27 cellular contexts compared by ENCODE assay signal in the genomic region with DNA sequence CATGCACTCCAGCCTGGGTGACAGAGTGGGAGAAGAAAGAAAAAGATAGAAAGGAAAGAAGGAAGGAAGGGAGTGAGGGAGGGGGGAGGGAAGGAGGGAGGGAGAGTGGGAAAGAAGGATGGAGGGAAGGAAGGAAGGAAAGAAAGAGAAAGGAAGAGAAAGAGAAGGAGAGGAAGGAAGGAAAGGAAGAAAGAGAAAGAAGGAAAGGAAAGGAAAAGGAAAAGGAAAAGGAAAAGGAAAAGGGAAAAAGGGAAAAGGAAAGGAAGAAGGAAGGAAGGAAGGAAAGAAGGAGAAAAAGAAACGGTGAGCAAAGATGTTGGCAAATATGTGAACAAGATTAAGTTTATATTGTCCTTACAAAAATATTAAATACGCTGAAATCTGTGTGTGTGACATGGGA. TPM values are rescaled to one million over a fixed set of nuclear protein-coding genes. Genes with fewer than 3 reads are reported as not detected.
"Had no signal": no experiment of that assay in that cellular context is flagged by ENCODE, and none has a peak within 500 bp of the region (broad histone marks: within the 10 kb centered on the region; RNA-seq: fewer than 3 reads in every experiment).

No MANE protein-coding gene starts in this region.

- FAIRE-seq: urothelium cell line had no signal

- H3K27ac ChIP-seq: stomach, suprapubic skin, testis, thoracic aorta, thyroid gland, tibial artery, tibial nerve, transverse colon, upper lobe of left lung, upper lobe of right lung, uterus, vagina had no signal

- DNase-seq: stimulated activated CD4-positive, alpha-beta T cell treated with anti-CD3 and anti-CD28 coated beads, Interleukin-2, amount 100 ng/mL, for 48 hours; stimulated activated CD4-positive, alpha-beta T cell treated with anti-CD3 and anti-CD28 coated beads, Interleukin-4, amount 100 ng/mL, for 1 hour; stimulated activated CD4-positive, alpha-beta T cell treated with anti-CD3 and anti-CD28 coated beads, Interleukin-4, amount 100 ng/mL, for 24 hours; stimulated activated CD4-positive, alpha-beta T cell treated with anti-CD3 and anti-CD28 coated beads, Interleukin-4, amount 100 ng/mL, for 4 hours; stimulated activated CD8-positive, alpha-beta memory T cell treated with anti-CD3 and anti-CD28 coated beads, Interleukin-4, amount 100 ng/mL, for 48 hours; stimulated activated naive B cell treated with anti-CD40 and anti-IgM and Interleukin-4, amounts not matched to agents 10 μg/mL and 1 μg/mL and 100 μg/mL, for 72 hours; stimulated activated naive CD4-positive, alpha-beta T cell; stimulated activated naive CD4-positive, alpha-beta T cell treated with Interleukin-2 at 50 U/mL for 16 hours; stimulated activated naive CD8-positive, alpha-beta T cell treated with anti-CD3 and anti-CD28 coated beads, Interleukin-15, amount 100 ng/mL, for 72 hours; stimulated activated naive CD8-positive, alpha-beta T cell treated with anti-CD3 and anti-CD28 coated beads, Interleukin-15, Interleukin-2, amounts not matched to agents 100 U/mL and 50 U/mL, for 24 hours; stomach; substantia nigra; testis; thyroid gland; tibial artery; transverse colon; trophoblast cell; upper lobe of left lung; upper lobe of right lung; uterus had no signal

- H3K36me3 ChIP-seq: stomach, suprapubic skin, thoracic aorta, thyroid gland, tibial artery, tibial nerve, transverse colon, upper lobe of left lung, upper lobe of right lung, uterus, vagina had no signal

- H3K4me1 ChIP-seq: stomach, suprapubic skin, testis, thyroid gland, tibial artery, tibial nerve, transverse colon, upper lobe of left lung, upper lobe of right lung, uterus, vagina had no signal

- H3K27me3 ChIP-seq: testis, thyroid gland, tibial nerve, upper lobe of left lung, upper lobe of right lung, uterus, vagina had no signal

- ATAC-seq: stimulated activated effector memory CD8-positive, alpha-beta T cell treated with anti-CD3 and anti-CD28 coated beads, Interleukin-12 subunit alpha, Interleukin-12 subunit beta, amount 100 ng/mL, for 72 hours; stimulated activated memory B cell treated with anti-CD40 and anti-IgM and Interleukin-4, amounts not matched to agents 10 μg/mL and 1 μg/mL and 100 μg/mL, for 72 hours; stimulated activated naive B cell treated with anti-CD40 and anti-IgM and Interleukin-4, amounts not matched to agents 10 μg/mL and 1 μg/mL and 100 μg/mL, for 72 hours; stimulated activated naive CD8-positive, alpha-beta T cell treated with anti-CD3 and anti-CD28 coated beads, Interleukin-15, amount 100 ng/mL, for 72 hours; stimulated activated naive CD8-positive, alpha-beta T cell treated with anti-CD3 and anti-CD28 coated beads, Interleukin-15, Interleukin-2, amounts not matched to agents 100 U/mL and 50 U/mL, for 24 hours; upper lobe of right lung had no signal

- H3K9me3 ChIP-seq: suprapubic skin, testis, thyroid gland, transverse colon, upper lobe of right lung, uterus, vagina had no signal

- H3K4me3 ChIP-seq: stomach, suprapubic skin, testis, thoracic aorta, thyroid gland, tibial artery, tibial nerve, transverse colon, upper lobe of left lung, upper lobe of right lung, uterus, vagina had no signal

RNA-seq across cellular contexts. Expression of a gene that starts 36.2 kb away (rescaled TPM):
- total RNA-seq: thoracic aorta had no signal

RNA-seq across cellular contexts. Expression of a gene that starts 42.6 kb away (rescaled TPM):
- total RNA-seq: thoracic aorta, thyroid gland, upper lobe of left lung, upper lobe of right lung had no signal
